22 cellular contexts compared by ENCODE assay signal in the genomic region with DNA sequence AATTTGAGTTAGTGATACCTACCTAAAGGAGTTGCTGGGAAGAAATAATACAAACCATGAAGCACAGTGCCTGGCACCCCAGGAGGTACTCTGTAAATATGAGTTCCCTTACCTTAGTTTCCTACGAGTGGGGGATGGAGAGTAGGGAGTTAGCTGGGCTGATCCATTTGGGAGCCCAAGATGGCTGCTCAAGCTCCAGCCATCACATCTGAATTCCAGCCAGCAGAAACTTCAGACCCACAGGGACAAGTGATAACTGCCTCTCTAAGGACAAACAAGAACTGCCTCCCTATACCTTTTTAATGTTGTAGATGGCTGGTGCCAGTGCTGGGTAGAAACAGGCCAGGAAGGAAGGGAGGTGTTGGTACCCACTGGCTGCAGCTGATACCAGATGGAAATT. TPM values are rescaled to one million over a fixed set of nuclear protein-coding genes. Genes with fewer than 3 reads are reported as not detected.
DNase-seq lines count a peak whose midpoint lies in the region; ATAC-seq and TF ChIP-seq lines count a peak whose summit lies in the region.
"Had no signal": no experiment of that assay in that cellular context is flagged by ENCODE, and none has a peak within 500 bp of the region (broad histone marks: within the 10 kb centered on the region; RNA-seq: fewer than 3 reads in every experiment).

No MANE protein-coding gene starts in this region.

- in situ Hi-C loops in GM23248 (cut with MboI), result no loop called here

- no peak overlapping the region for H3K27ac ChIP-seq in GM23248
- no peak overlapping the region for H3K27ac ChIP-seq in OCI-LY7 (ENCODE audit: low read depth, low read length, poor library complexity, severe bottlenecking)
- H3K27ac ChIP-seq: C4-2B, SK-N-MC had no signal

- H3K36me3 Mint-ChIP-seq in activated naive CD4-positive, alpha-beta T cell treated with anti-CD3 and anti-CD28 coated beads, Interleukin-2, amount 50 U/mL, for 24 hours, result peaks cover 16% of the 10 kb centered on the region
- H3K36me3 Mint-ChIP-seq in activated naive CD4-positive, alpha-beta T cell treated with anti-CD3 and anti-CD28 coated beads, Interleukin-2, amount 50 U/mL, for 72 hours, result peaks cover 21 to 51% of the 10 kb centered on the region in 2 donors
- H3K36me3 Mint-ChIP-seq in IgD-negative memory B cell, result peaks cover 15% of the 10 kb centered on the region
- H3K36me3 Mint-ChIP-seq in effector memory CD8-positive, alpha-beta T cell (ENCODE audit: insufficient read depth), result peaks cover 18% of the 10 kb centered on the region

- no peaks in the 10 kb centered on the region for H3K27me3 Mint-ChIP-seq in activated naive CD4-positive, alpha-beta T cell treated with anti-CD3 and anti-CD28 coated beads, Interleukin-2, amount 50 U/mL, for 24 hours
- no peaks in the 10 kb centered on the region for H3K27me3 Mint-ChIP-seq in IgD-negative memory B cell
- no peaks in the 10 kb centered on the region for H3K27me3 Mint-ChIP-seq in effector memory CD8-positive, alpha-beta T cell

- peaks cover 53% of the 10 kb centered on the region for H3K4me1 Mint-ChIP-seq in activated naive CD4-positive, alpha-beta T cell treated with anti-CD3 and anti-CD28 coated beads, Interleukin-2, amount 50 U/mL, for 24 hours
- peaks cover 0 to 6% (median 4%) of the 10 kb centered on the region in 3 donors for H3K4me1 Mint-ChIP-seq in IgD-negative memory B cell
- H3K4me1 Mint-ChIP-seq in effector memory CD8-positive, alpha-beta T cell (ENCODE audit: low read depth in 2 of 2), result peaks cover 28 to 29% of the 10 kb centered on the region in 2 donors

- H3K79me2 ChIP-seq in GM23248 (ENCODE audit: insufficient read depth) (no peaks in the 10 kb centered on the region), OCI-LY7 (ENCODE audit: insufficient read depth, low read depth, low read length) (no peaks in the 10 kb centered on the region)

- H3K9me3 Mint-ChIP-seq in activated naive CD4-positive, alpha-beta T cell treated with anti-CD3 and anti-CD28 coated beads, Interleukin-2, amount 50 U/mL, for 24 hours, result no peaks in the 10 kb centered on the region
- peaks cover 0 to 4% of the 10 kb centered on the region in 2 donors for H3K9me3 Mint-ChIP-seq in activated naive CD4-positive, alpha-beta T cell treated with anti-CD3 and anti-CD28 coated beads, Interleukin-2, amount 50 U/mL, for 72 hours
- peaks cover 0 to 9% (median 3%) of the 10 kb centered on the region in 3 donors for H3K9me3 Mint-ChIP-seq in IgD-negative memory B cell
- H3K9me3 Mint-ChIP-seq in effector memory CD8-positive, alpha-beta T cell, result no peaks in the 10 kb centered on the region

- H3K9me3 ChIP-seq in GM23248 (ENCODE audit: low read depth) (no peaks in the 10 kb centered on the region), OCI-LY7 (ENCODE audit: low read length) (no peaks in the 10 kb centered on the region)

- no peaks in the 10 kb centered on the region for H3K27me3 ChIP-seq in GM23248 (replicated peaks; ENCODE audit: insufficient read depth)

- H3F3A ChIP-seq in GM23248 (ENCODE audit: insufficient read depth), result 0 out of 2 replicates have a peak, but pooled peaks cover 4% of the 10 kb centered on the region

- POLR2A ChIA-PET in OCI-LY7 (lab: Charles Lee), result no interaction called here

- H4K20me1 ChIP-seq in GM23248 (ENCODE audit: insufficient read depth) (no peaks in the 10 kb centered on the region), OCI-LY7 (ENCODE audit: insufficient read depth, low read length) (no peaks in the 10 kb centered on the region)

- H3K36me3 ChIP-seq in GM23248 (ENCODE audit: low read depth), result no peaks in the 10 kb centered on the region
- H3K36me3 ChIP-seq in OCI-LY7 (ENCODE audit: insufficient read depth, low read length), result no peaks in the 10 kb centered on the region

- H3K4me1 ChIP-seq in GM23248 (ENCODE audit: insufficient read depth) (peaks cover 2% of the 10 kb centered on the region; the same call in 1 of the 2 replicates), OCI-LY7 (ENCODE audit: insufficient read depth, low read length, poor library complexity, severe bottlenecking) (no peaks in the 10 kb centered on the region)

- ATAC-seq in activated naive CD4-positive, alpha-beta T cell treated with anti-CD3 and anti-CD28 coated beads, Interleukin-2, amount 50 U/mL, for 72 hours, result no peak
- no peak for ATAC-seq in effector memory CD8-positive, alpha-beta T cell (replicated peaks)
- ATAC-seq in HG03045 (IDR thresholded peaks at IDR 0.05; ENCODE audit: unreplicated experiment), result no peak

- no peak for TF ChIP-seq CTCF in OCI-LY7 (conservative IDR thresholded peaks at IDR 0.05; ENCODE audit: low read length)

- no peak overlapping the region for H3K4me2 ChIP-seq in GM23248 (ENCODE audit: unreplicated experiment)
- no peak overlapping the region for H3K4me2 ChIP-seq in OCI-LY7 (ENCODE audit: low read length)

- H3K9ac ChIP-seq in GM23248, result no peak overlapping the region

- DNase-seq in activated naive CD4-positive, alpha-beta T cell treated with anti-CD3 and anti-CD28 coated beads, Interleukin-2, amount 50 U/mL, for 72 hours (ENCODE audit: low spot score in 2 of 2), result no peak
- DNase-seq in effector memory CD8-positive, alpha-beta T cell, result no peak
- DNase-seq in GM23248 (no peak), OCI-LY7 (ENCODE audit: low spot score) (no peak)
- DNase-seq: AML-193, Calu3, GF-D8, HCEC 1CT, KG1, MV-4-11, NCI-H1417, NCI-H187 treated with DMSO at 0.1 percent for 48 hours, NCI-H2227 treated with DMSO at 0.1 percent for 48 hours, NCI-H510A treated with DMSO at 0.1 percent for 48 hours, NCI-H774, SHP77 had no signal

- peak overlapping the region; percentile 92 for H3K27ac Mint-ChIP-seq in activated naive CD4-positive, alpha-beta T cell treated with anti-CD3 and anti-CD28 coated beads, Interleukin-2, amount 50 U/mL, for 24 hours
- no peak overlapping the region for H3K27ac Mint-ChIP-seq in activated naive CD4-positive, alpha-beta T cell treated with anti-CD3 and anti-CD28 coated beads, Interleukin-2, amount 50 U/mL, for 72 hours
- peak overlapping the region in 2 of 3 donors; percentile 35 to 39 for H3K27ac Mint-ChIP-seq in IgD-negative memory B cell
- H3K27ac Mint-ChIP-seq in effector memory CD8-positive, alpha-beta T cell, result peak overlapping the region; percentile 85 to 94

- H3K4me3 ChIP-seq in GM23248 (no peak overlapping the region), OCI-LY7 (ENCODE audit: low read depth, low read length, poor library complexity, severe bottlenecking) (no peak overlapping the region)
- H3K4me3 ChIP-seq: SK-N-MC had no signal

- H3K9me2 ChIP-seq in GM23248 (ENCODE audit: insufficient read depth), result no peaks in the 10 kb centered on the region
- H3K9me2 ChIP-seq in OCI-LY7 (ENCODE audit: insufficient read depth, low read length), result no peaks in the 10 kb centered on the region

- CTCF ChIA-PET in OCI-LY7 (lab: Charles Lee; ENCODE audit: unreplicated experiment), result no interaction called here

- intact Hi-C loops in OCI-LY7 (cut with micrococcal nuclease; ENCODE audit: unreplicated experiment), result no loop called here

- BruUV-seq in OCI-LY7 (replicated peaks; lab: Mats Ljungman, UMichigan), result no TSS peak

- no peak overlapping the region for H2AFZ ChIP-seq in GM23248
- H2AFZ ChIP-seq in OCI-LY7 (ENCODE audit: low read length), result no peak overlapping the region

- H3K4me3 Mint-ChIP-seq in activated naive CD4-positive, alpha-beta T cell treated with anti-CD3 and anti-CD28 coated beads, Interleukin-2, amount 50 U/mL, for 24 hours, result no peak overlapping the region
- H3K4me3 Mint-ChIP-seq in IgD-negative memory B cell, result peak overlapping the region in 1 of 4 donors; percentile 51
- peak overlapping the region; percentile 25 to 51 for H3K4me3 Mint-ChIP-seq in effector memory CD8-positive, alpha-beta T cell

- 94 to 95% methylated on average over 1 of the region's 1 CpG for WGBS in GM23248 (ENCODE audit: low coverage in 1 of 2, low lambda C conversion rate in 2 of 2, missing lambda C conversion rate in 2 of 2), 2 experiments

RNA-seq across cellular contexts. Expression of gene HTR6, which starts 22.7 kb away (rescaled TPM):
- total RNA-seq in activated naive CD4-positive, alpha-beta T cell treated with anti-CD3 and anti-CD28 coated beads, Interleukin-2, amount 50 U/mL, for 72 hours, result under 1 TPM; 0.11 to 0.68 TPM
- not detected for polyA plus RNA-seq in IgD-negative memory B cell
- total RNA-seq in GM23248 (2014; rRNA removed; shearing (Covaris generic)), result not detected in 2 replicates
- polyA plus RNA-seq in GM23248 (2016; fragmentation: Nextera tagmentation; extraction: Ambion mirVana), result 0.09 TPM in 1 of 2 replicates, not detected in the other
- not detected in 2 replicates for total RNA-seq in OCI-LY7 (2014; rRNA removed; shearing (Covaris generic))
- not detected in 2 replicates for total RNA-seq in OCI-LY7 (2022)
- total RNA-seq: Calu3, RPMI7951 had no signal

RNA-seq across cellular contexts. Expression of gene NBL1, which starts 43.3 kb away (rescaled TPM):
- total RNA-seq in activated naive CD4-positive, alpha-beta T cell treated with anti-CD3 and anti-CD28 coated beads, Interleukin-2, amount 50 U/mL, for 72 hours, result 10 to 100 TPM; 16.2 to 24.0 TPM
- 0.18 TPM for polyA plus RNA-seq in IgD-negative memory B cell
- 201 and 290 TPM in 2 replicates for total RNA-seq in GM23248 (2014; rRNA removed; shearing (Covaris generic))
- polyA plus RNA-seq in GM23248 (2016; fragmentation: Nextera tagmentation; extraction: Ambion mirVana), result 239 and 259 TPM in 2 replicates
- 0.33 TPM in 1 of 2 replicates, not detected in the other for total RNA-seq in OCI-LY7 (2014; rRNA removed; shearing (Covaris generic))
- total RNA-seq in OCI-LY7 (2022), result not detected in 2 replicates

Comparison
In these comparisons a context has a peak if more than half of its experiments do, and no peak if none do; other contexts are left out.
1. H3K27ac Mint-ChIP-seq: peak in activated naive CD4-positive, alpha-beta T cell treated with anti-CD3 and anti-CD28 coated beads, Interleukin-2, amount 50 U/mL, for 24 hours (single experiment), IgD-negative memory B cell (2 of 3) and effector memory CD8-positive, alpha-beta T cell (2 of 2); none in activated naive CD4-positive, alpha-beta T cell treated with anti-CD3 and anti-CD28 coated beads, Interleukin-2, amount 50 U/mL, for 72 hours (0 of 2).
2. RNA of gene NBL1, which starts 43.3 kb away (total RNA-seq): 201 to 290 TPM in GM23248 and 16.2 to 24.0 TPM in activated naive CD4-positive, alpha-beta T cell treated with anti-CD3 and anti-CD28 coated beads, Interleukin-2, amount 50 U/mL, for 72 hours; 0.33 TPM in OCI-LY7; every median in the first group is over 10 times any median in the second.